In the genomic region with DNA sequence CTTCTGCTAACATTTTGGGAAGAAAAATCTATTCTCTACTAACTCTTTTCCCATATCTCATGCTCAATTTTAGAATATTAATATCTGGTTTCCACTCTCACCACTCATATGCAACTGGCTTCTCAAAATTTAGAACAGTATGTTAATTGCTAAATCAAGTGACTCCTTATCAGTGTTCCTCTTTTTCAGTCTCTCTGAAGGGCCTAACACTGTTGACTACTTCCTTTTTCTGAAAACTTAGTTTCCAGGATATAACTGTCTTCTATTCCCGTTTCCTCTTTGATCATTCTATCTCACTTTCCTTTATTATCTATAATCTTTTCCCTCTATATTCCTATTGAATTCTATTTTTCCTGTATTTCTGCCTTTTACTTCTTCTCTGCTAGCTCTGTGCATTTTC, we compare ENCODE assay signal across 16 cellular contexts.
"Had no signal": no experiment of that assay in that cellular context is flagged by ENCODE, and none has a peak within 500 bp of the region (broad histone marks: within the 10 kb centered on the region; RNA-seq: fewer than 3 reads in every experiment).

No MANE protein-coding gene starts in this region.

- H3K4me1 ChIP-seq: heart left ventricle, prostate gland had no signal

- H3K4me3 ChIP-seq: heart left ventricle, ovary, prostate gland, thoracic aorta had no signal

- H3K36me3 ChIP-seq: heart left ventricle, neutrophil, ovary, prostate gland, thoracic aorta had no signal

- H3K27me3 ChIP-seq: heart left ventricle, neutrophil, ovary had no signal

- DNase-seq: activated CD4-positive, alpha-beta T cell treated with anti-CD3 and anti-CD28 coated beads, Interleukin-2, amount 10 ng/mL, durations not matched to agents 7 days and 5 days; activated CD8-positive, alpha-beta T cell treated with anti-CD3 and anti-CD28 coated beads for 36 hours; activated gamma-delta T cell treated with Interleukin-2 at 50 U/mL for 16 hours; activated T-cell treated with anti-CD3 and anti-CD28 coated beads, Interleukin-2, amount 50 U/mL, for 1 hour; aorta; heart left ventricle; islet precursor cell; left cardiac atrium; midbrain; ovary; stimulated activated CD4-positive, alpha-beta T cell treated with anti-CD3 and anti-CD28 coated beads, Interleukin-4, amount 100 ng/mL, for 24 hours; stimulated activated naive CD4-positive, alpha-beta T cell treated with Interleukin-2 at 50 U/mL for 16 hours had no signal

- H3K9me3 ChIP-seq: neutrophil, ovary, prostate gland had no signal

- ATAC-seq: activated CD8-positive, alpha-beta T cell treated with anti-CD3 and anti-CD28 coated beads for 36 hours; heart left ventricle; left cardiac atrium; natural killer cell treated with Interleukin-12 subunit alpha and Interleukin-12 subunit beta and Interleukin-15 and Interleukin-18, amount 100 ng/mL, for 72 hours had no signal

- H3K27ac ChIP-seq: heart left ventricle, neutrophil, ovary, prostate gland, thoracic aorta had no signal
